Comparison of ENCODE assay signal across 25 cellular contexts in genomic region chr10:132984008-132984295, GRCh38. TPM values are rescaled to one million over a fixed set of nuclear protein-coding genes. Genes with fewer than 3 reads are reported as not detected.
"Had no signal": no experiment of that assay in that cellular context is flagged by ENCODE, and none has a peak within 500 bp of the region (broad histone marks: within the 10 kb centered on the region; RNA-seq: fewer than 3 reads in every experiment).

No MANE protein-coding gene starts in this region.

- H3K27me3 ChIP-seq: SJSA1 had no signal

- H3K27ac ChIP-seq: SJSA1, SK-N-MC had no signal

- H3K36me3 ChIP-seq: SJSA1 had no signal

- H3K9me3 ChIP-seq: SJSA1 had no signal

- DNase-seq: KBM-7, MV-4-11, NCI-H1048, NCI-H1105, NCI-H1417, NCI-H1436 treated with DMSO at 0.1 percent for 48 hours, NCI-H1694, NCI-H187 treated with DMSO at 0.1 percent for 48 hours, NCI-H2029 treated with DMSO at 0.1 percent for 48 hours, NCI-H226, NCI-H446, NCI-H510A, NCI-H524 treated with DMSO at 0.1 percent for 48 hours, NCI-H69, NCI-H774, PC-3, Right ventricle myocardium superior, SIG-M5 had no signal

- ATAC-seq: Panc1, PC-3 had no signal

- H3K4me3 ChIP-seq: SJSA1, SK-N-MC had no signal

RNA-seq across cellular contexts. Expression of gene CFAP46, which starts 41.6 kb away (rescaled TPM):
- total RNA-seq: HT-29, LHCN-M2, OCI-LY7, RPMI7951 had no signal
